Comparison of ENCODE assay signal across 19 cellular contexts in genomic region chr6:106149472-106150069, GRCh38.
DNase-seq lines count a peak whose midpoint lies in the region; ATAC-seq and TF ChIP-seq lines count a peak whose summit lies in the region.
"Had no signal": no experiment of that assay in that cellular context is flagged by ENCODE, and none has a peak within 500 bp of the region (broad histone marks: within the 10 kb centered on the region; RNA-seq: fewer than 3 reads in every experiment).

No MANE protein-coding gene starts in this region.

- TF ChIP-seq POLR2A in tibial nerve (IDR thresholded peaks at IDR 0.05): no peak

- H3K4me1 ChIP-seq in tibial nerve: no peaks in the 10 kb centered on the region

- H3K27ac ChIP-seq in KOPT-K1 (ENCODE audit: low read depth, low read length, poor library complexity, severe bottlenecking): peak overlapping the region; percentile 48
- no peak overlapping the region for H3K27ac ChIP-seq in tibial nerve
- H3K27ac ChIP-seq: dorsolateral prefrontal cortex had no signal

- H3K9me3 ChIP-seq in KOPT-K1 (ENCODE audit: insufficient read depth, low read length, poor library complexity, severe bottlenecking) (no peaks in the 10 kb centered on the region), tibial nerve (no peaks in the 10 kb centered on the region)

- peaks cover 13% of the 10 kb centered on the region for H3K9me3 Mint-ChIP-seq in activated T-cell treated with anti-CD3 and anti-CD28 coated beads, Interleukin-2, amount 50 U/mL, for 24 hours
- H3K9me3 Mint-ChIP-seq in activated naive CD8-positive, alpha-beta T cell (ENCODE audit: low read depth): no peaks in the 10 kb centered on the region
- no peaks in the 10 kb centered on the region for H3K9me3 Mint-ChIP-seq in stimulated activated effector memory CD8-positive, alpha-beta T cell treated with anti-CD3 and anti-CD28 coated beads, Interleukin-12 subunit alpha, Interleukin-12 subunit beta, amount 100 ng/mL, for 72 hours
- H3K9me3 Mint-ChIP-seq: nephron progenitor cell had no signal

- no peak overlapping the region for H3K4me3 ChIP-seq in tibial nerve
- H3K4me3 ChIP-seq: dorsolateral prefrontal cortex had no signal

- H3K4me1 Mint-ChIP-seq in activated T-cell treated with anti-CD3 and anti-CD28 coated beads, Interleukin-2, amount 50 U/mL, for 24 hours (ENCODE audit: low read depth): peaks cover 64% of the 10 kb centered on the region
- peaks cover 25% of the 10 kb centered on the region for H3K4me1 Mint-ChIP-seq in activated naive CD8-positive, alpha-beta T cell (ENCODE audit: low read depth)
- peaks cover 61% of the 10 kb centered on the region for H3K4me1 Mint-ChIP-seq in stimulated activated effector memory CD8-positive, alpha-beta T cell treated with anti-CD3 and anti-CD28 coated beads, Interleukin-12 subunit alpha, Interleukin-12 subunit beta, amount 100 ng/mL, for 72 hours

- peak overlapping the region; percentile 72 for H3K27ac Mint-ChIP-seq in activated T-cell treated with anti-CD3 and anti-CD28 coated beads, Interleukin-2, amount 50 U/mL, for 24 hours
- H3K27ac Mint-ChIP-seq in activated naive CD8-positive, alpha-beta T cell: peak overlapping the region; percentile 0
- H3K27ac Mint-ChIP-seq in stimulated activated effector memory CD8-positive, alpha-beta T cell treated with anti-CD3 and anti-CD28 coated beads, Interleukin-12 subunit alpha, Interleukin-12 subunit beta, amount 100 ng/mL, for 72 hours: no peak overlapping the region
- H3K27ac Mint-ChIP-seq: brain, nephron progenitor cell had no signal

- H3K27me3 ChIP-seq in tibial nerve: no peaks in the 10 kb centered on the region

- H3K36me3 ChIP-seq in KOPT-K1 (ENCODE audit: insufficient read depth, low read length) (no peaks in the 10 kb centered on the region), tibial nerve (no peaks in the 10 kb centered on the region)

- WGBS in tibial nerve, 2 donors: 87 to 91% methylated on average over 1 of the region's 1 CpG

- H3K4me3 Mint-ChIP-seq in activated T-cell treated with anti-CD3 and anti-CD28 coated beads, Interleukin-2, amount 50 U/mL, for 24 hours: no peak overlapping the region
- H3K4me3 Mint-ChIP-seq in activated naive CD8-positive, alpha-beta T cell: no peak overlapping the region
- no peak overlapping the region for H3K4me3 Mint-ChIP-seq in stimulated activated effector memory CD8-positive, alpha-beta T cell treated with anti-CD3 and anti-CD28 coated beads, Interleukin-12 subunit alpha, Interleukin-12 subunit beta, amount 100 ng/mL, for 72 hours
- H3K4me3 Mint-ChIP-seq: brain, nephron progenitor cell had no signal

- no peaks in the 10 kb centered on the region for H3K36me3 Mint-ChIP-seq in activated T-cell treated with anti-CD3 and anti-CD28 coated beads, Interleukin-2, amount 50 U/mL, for 24 hours (ENCODE audit: low read depth)
- peaks cover 4% of the 10 kb centered on the region for H3K36me3 Mint-ChIP-seq in activated naive CD8-positive, alpha-beta T cell
- H3K36me3 Mint-ChIP-seq in stimulated activated effector memory CD8-positive, alpha-beta T cell treated with anti-CD3 and anti-CD28 coated beads, Interleukin-12 subunit alpha, Interleukin-12 subunit beta, amount 100 ng/mL, for 72 hours: no peaks in the 10 kb centered on the region
- H3K36me3 Mint-ChIP-seq: brain had no signal

- TF ChIP-seq CTCF in tibial nerve (IDR thresholded peaks at IDR 0.05): no peak

- no peaks in the 10 kb centered on the region for H3K27me3 Mint-ChIP-seq in activated T-cell treated with anti-CD3 and anti-CD28 coated beads, Interleukin-2, amount 50 U/mL, for 24 hours
- peaks cover 1% of the 10 kb centered on the region for H3K27me3 Mint-ChIP-seq in activated naive CD8-positive, alpha-beta T cell
- H3K27me3 Mint-ChIP-seq: brain had no signal

- no peak for TF ChIP-seq EP300 in tibial nerve (IDR thresholded peaks at IDR 0.05)

- DNase-seq in activated T-cell treated with anti-CD3 and anti-CD28 coated beads, Interleukin-2, amount 50 U/mL, for 24 hours: no peak
- no peak for DNase-seq in activated T-cell treated with anti-CD3 and anti-CD28 coated beads, Interleukin-2, amount 50 U/mL, for 1 hour
- DNase-seq in stimulated activated effector memory CD8-positive, alpha-beta T cell treated with anti-CD3 and anti-CD28 coated beads, Interleukin-12 subunit alpha, Interleukin-12 subunit beta, amount 100 ng/mL, for 72 hours (ENCODE audit: low spot score in 2 of 2): no peak
- DNase-seq in tibial nerve (ENCODE audit: low spot score in 2 of 2): no peak
- DNase-seq in GOT3 (lab: John Stamatoyannopoulos, UW): no peak
- DNase-seq in DMS114 treated with DMSO at 0.1 percent for 48 hours (lab: John Stamatoyannopoulos, UW; ENCODE audit: unreplicated experiment): no peak
- DNase-seq: ACHN; activated effector memory CD4-positive, alpha-beta T cell treated with Interleukin-2 at 50 U/mL for 16 hours; dorsolateral prefrontal cortex; glutamatergic neuron; mammary epithelial cell; NCI-H1930; NCI-H524; nephron progenitor cell; SHP77 treated with DMSO at 0.1 percent for 48 hours had no signal

- peak; percentile 71 for ATAC-seq in stimulated activated effector memory CD8-positive, alpha-beta T cell treated with anti-CD3 and anti-CD28 coated beads, Interleukin-12 subunit alpha, Interleukin-12 subunit beta, amount 100 ng/mL, for 72 hours
- ATAC-seq: HCT116 had no signal
